ENCODE assay signal across 9 cellular contexts in the genomic region with DNA sequence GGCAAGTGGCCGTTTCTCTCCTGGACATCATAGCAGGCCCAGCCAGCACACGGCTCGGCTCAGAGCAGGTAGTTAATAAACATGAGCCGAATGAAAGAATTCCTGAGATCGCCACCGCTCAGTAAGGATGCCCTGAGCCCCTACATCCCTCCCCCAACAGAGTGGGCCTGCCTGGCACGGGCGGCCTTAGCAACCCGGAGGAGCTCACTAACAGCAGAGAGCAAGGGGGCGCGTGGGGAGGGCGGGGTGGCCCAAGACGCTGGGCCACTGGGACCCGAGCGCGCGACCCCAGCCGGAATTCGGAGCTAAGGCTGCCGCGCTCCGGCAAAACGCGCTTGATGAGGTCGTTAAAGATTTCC. TPM values are rescaled to one million over a fixed set of nuclear protein-coding genes. Genes with fewer than 3 reads are reported as not detected.
DNase-seq lines count a peak whose midpoint lies in the region; ATAC-seq and TF ChIP-seq lines count a peak whose summit lies in the region.
"Had no signal": no experiment of that assay in that cellular context is flagged by ENCODE, and none has a peak within 500 bp of the region (broad histone marks: within the 10 kb centered on the region; RNA-seq: fewer than 3 reads in every experiment).

No MANE protein-coding gene starts in this region.

- H3K36me3 ChIP-seq in lung (ENCODE audit: control insufficient read depth in 2 of 2, insufficient read depth in 2 of 2, low read length in 2 of 2) (no peaks in the 10 kb centered on the region), uterus (no peaks in the 10 kb centered on the region)

- H3K27ac ChIP-seq in lung (ENCODE audit: low read depth in 1 of 2, low read length in 1 of 2), result peak overlapping the region in 1 of 2 donors; percentile 41
- H3K27ac ChIP-seq in uterus, result peak overlapping the region; percentile 18 to 51

- TF ChIP-seq POLR2A in uterus (IDR thresholded peaks at IDR 0.05), result no peak

- peak overlapping the region; percentile 49 for H3K4me3 Mint-ChIP-seq in activated T-cell treated with anti-CD3 and anti-CD28 coated beads, Interleukin-2, amount 50 U/mL, for 24 hours
- peak overlapping the region; percentile 87 for H3K4me3 Mint-ChIP-seq in chondrocyte (ENCODE audit: unreplicated experiment)

- peaks cover 13% of the 10 kb centered on the region for H3K4me1 Mint-ChIP-seq in activated T-cell treated with anti-CD3 and anti-CD28 coated beads, Interleukin-2, amount 50 U/mL, for 24 hours (ENCODE audit: low read depth)
- peaks cover 25% of the 10 kb centered on the region for H3K4me1 Mint-ChIP-seq in chondrocyte (ENCODE audit: low read depth)

- intact Hi-C loops in uterus (cut with DNase I; ENCODE audit: low total_unique reads), result no loop called here

- H3K4me1 ChIP-seq in lung (ENCODE audit: control insufficient read depth in 2 of 2, insufficient read depth in 2 of 2, low read length in 2 of 2) (peaks cover 0 to 4% of the 10 kb centered on the region in 2 donors), uterus (no peaks in the 10 kb centered on the region)

- TF ChIP-seq CTCF in chondrocyte (IDR thresholded peaks at IDR 0.05) (no peak), lung (IDR thresholded peaks at IDR 0.05; ENCODE audit: control extremely low read depth, extremely low read depth) (no peak), uterus (IDR thresholded peaks at IDR 0.05) (no peak)

- H3K27ac Mint-ChIP-seq in activated T-cell treated with anti-CD3 and anti-CD28 coated beads, Interleukin-2, amount 50 U/mL, for 24 hours, result no peak overlapping the region
- H3K27ac Mint-ChIP-seq in chondrocyte (ENCODE audit: unreplicated experiment), result peak overlapping the region; percentile 76

- no peak for DNase-seq in activated T-cell treated with anti-CD3 and anti-CD28 coated beads, Interleukin-2, amount 50 U/mL, for 24 hours
- DNase-seq in activated T-cell treated with anti-CD3 and anti-CD28 coated beads, Interleukin-2, amount 50 U/mL, for 1 hour, result no peak
- no peak for DNase-seq in chondrocyte (ENCODE audit: low spot score)
- no peak for DNase-seq in lung (ENCODE audit: low spot score)
- DNase-seq in uterus, result no peak
- DNase-seq in NOMO-1 treated with dmso at 0.1 percent for 144 hours (lab: John Stamatoyannopoulos, UW; ENCODE audit: unreplicated experiment), result no peak
- DNase-seq in SHP77 treated with DMSO at 0.1 percent for 48 hours (lab: John Stamatoyannopoulos, UW), result no peak

- H3K9me3 ChIP-seq in lung (ENCODE audit: control insufficient read depth in 2 of 2, insufficient read depth in 1 of 2, low read length in 1 of 2) (no peaks in the 10 kb centered on the region), uterus (no peaks in the 10 kb centered on the region)

- H3K27me3 Mint-ChIP-seq in activated T-cell treated with anti-CD3 and anti-CD28 coated beads, Interleukin-2, amount 50 U/mL, for 24 hours, result peaks cover 69% of the 10 kb centered on the region
- H3K27me3 Mint-ChIP-seq in chondrocyte (ENCODE audit: low read depth), result no peaks in the 10 kb centered on the region

- H3K27me3 ChIP-seq in lung (ENCODE audit: control insufficient read depth, insufficient read depth) (no peaks in the 10 kb centered on the region), uterus (no peaks in the 10 kb centered on the region)

- no peaks in the 10 kb centered on the region for H3K9me3 Mint-ChIP-seq in activated T-cell treated with anti-CD3 and anti-CD28 coated beads, Interleukin-2, amount 50 U/mL, for 24 hours
- no peaks in the 10 kb centered on the region for H3K9me3 Mint-ChIP-seq in chondrocyte (ENCODE audit: low read depth)

- 0 to 2% methylated on average over 25 of the region's 25 CpGs for WGBS in lung, 2 donors

- H3K36me3 Mint-ChIP-seq in activated T-cell treated with anti-CD3 and anti-CD28 coated beads, Interleukin-2, amount 50 U/mL, for 24 hours (ENCODE audit: low read depth), result no peaks in the 10 kb centered on the region
- no peaks in the 10 kb centered on the region for H3K36me3 Mint-ChIP-seq in chondrocyte (ENCODE audit: low read depth)

- peak overlapping the region; percentile 11 for H3K4me3 ChIP-seq in lung
- H3K4me3 ChIP-seq in uterus, result peak overlapping the region; percentile 57

- peak; percentile 8 for ATAC-seq in lung (ENCODE audit: insufficient read depth, low FRiP score)
- ATAC-seq in GM21526 (IDR thresholded peaks at IDR 0.05; ENCODE audit: low FRiP score, unreplicated experiment), result no peak

RNA-seq across cellular contexts. Expression of a gene that starts 0.4 kb away (rescaled TPM):
- total RNA-seq in chondrocyte, result 0.45 to 3.2 TPM (median 0.90 TPM) in 3 replicates
- total RNA-seq in lung, result 1 to 10 TPM; 3.1 to 4.3 TPM
- under 1 TPM; 0.69 to 0.96 TPM for polyA plus RNA-seq in lung
- 1 to 10 TPM in 2 of 4 donors, under 1 TPM in 1, not detected in 1; 0.67 to 2.6 (median 2.2) TPM for total RNA-seq in uterus
- total RNA-seq: lung microvascular endothelial cell had no signal
